9 cellular contexts compared by ENCODE assay signal in the genomic region with DNA sequence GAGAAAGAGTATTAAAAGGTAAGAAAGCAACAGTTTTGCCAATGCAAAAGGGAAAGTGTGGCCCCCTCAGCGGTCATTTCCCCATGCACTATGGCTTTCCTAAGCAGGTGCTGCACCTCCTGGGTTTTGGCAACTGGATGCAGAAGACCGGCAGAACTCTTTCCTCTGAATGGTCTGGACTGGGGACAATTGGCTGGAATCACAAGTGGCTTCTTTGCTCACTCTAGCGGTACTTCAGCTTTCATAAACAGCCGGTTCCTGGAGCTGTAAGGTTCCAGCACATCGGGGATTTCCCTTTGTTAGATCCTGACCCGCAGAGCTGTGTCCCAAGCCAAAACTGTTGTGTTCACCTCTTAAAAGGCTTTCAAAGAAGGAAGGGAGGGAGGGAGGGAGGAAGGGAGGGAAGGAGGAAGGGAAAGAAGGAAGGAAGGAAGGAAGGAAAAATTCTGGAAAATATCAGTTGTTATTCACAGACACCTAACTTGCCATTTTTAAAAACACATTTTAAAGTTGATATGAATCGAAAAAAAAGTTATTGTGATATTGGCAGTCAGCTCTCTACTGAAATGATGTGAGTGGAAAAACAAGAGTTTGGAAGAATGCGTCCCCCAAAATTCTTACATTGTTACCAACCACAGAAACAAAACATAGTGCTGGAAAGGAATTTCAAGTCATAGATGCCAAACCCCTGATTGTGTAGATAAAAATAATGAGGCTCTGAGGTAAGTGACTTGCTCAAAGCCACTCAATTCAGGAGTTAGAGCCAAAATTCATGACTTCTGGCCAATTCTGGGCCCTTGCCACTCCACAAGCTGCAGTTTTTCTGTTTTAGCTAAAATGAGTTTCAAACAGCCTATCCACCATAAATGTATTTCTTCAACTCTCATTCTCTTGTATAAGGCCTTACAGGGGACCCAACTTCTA.
DNase-seq lines count a peak whose midpoint lies in the region; TF ChIP-seq lines count a peak whose summit lies in the region.
"Had no signal": no experiment of that assay in that cellular context is flagged by ENCODE, and none has a peak within 500 bp of the region (broad histone marks: within the 10 kb centered on the region; RNA-seq: fewer than 3 reads in every experiment).

No MANE protein-coding gene starts in this region.

- 0 out of 2 replicates have a peak overlapping the region, but pooled peaks have one; percentile 14 for H3K4me3 ChIP-seq in MG63
- H3K4me3 ChIP-seq in endocrine pancreas (ENCODE audit: control insufficient read depth, insufficient read depth, low read length): peak overlapping the region; percentile 73

- H3K27ac Mint-ChIP-seq in activated naive CD4-positive, alpha-beta T cell treated with anti-CD3 and anti-CD28 coated beads, Interleukin-2, amount 10 ng/mL, durations not matched to agents 7 days and 5 days: no peak overlapping the region
- H3K27ac Mint-ChIP-seq: IgD-negative memory B cell had no signal

- DNase-seq in AG09319 (ENCODE audit: extremely low read depth, low read depth) (peak; percentile 61), MG63 (peak; percentile 80), mucosa of gallbladder (ENCODE audit: low spot score) (peak; percentile 32), erythroblast (lab: John Stamatoyannopoulos, UW) (no peak), T1000 (lab: John Stamatoyannopoulos, UW) (no peak)
- no peak for DNase-seq in activated T-cell treated with anti-CD3 and anti-CD28 coated beads, Interleukin-2, amount 50 U/mL, for 1 hour
- DNase-seq in activated naive CD4-positive, alpha-beta T cell treated with anti-CD3 and anti-CD28 coated beads, Interleukin-2, amount 10 ng/mL, durations not matched to agents 7 days and 5 days: no peak

- H3K27me3 ChIP-seq in MG63 (no peaks in the 10 kb centered on the region), endocrine pancreas (ENCODE audit: control insufficient read depth, insufficient read depth, low read length) (no peaks in the 10 kb centered on the region)

- no peaks in the 10 kb centered on the region for H3K9me3 Mint-ChIP-seq in activated naive CD4-positive, alpha-beta T cell treated with anti-CD3 and anti-CD28 coated beads, Interleukin-2, amount 10 ng/mL, durations not matched to agents 7 days and 5 days

- peaks cover 5% of the 10 kb centered on the region for H3K4me1 ChIP-seq in endocrine pancreas (ENCODE audit: control insufficient read depth, insufficient read depth, low read length)

- H3K36me3 ChIP-seq in MG63: no peaks in the 10 kb centered on the region
- H3K36me3 ChIP-seq in endocrine pancreas (ENCODE audit: control insufficient read depth, insufficient read depth, low read length): no peaks in the 10 kb centered on the region

- H3K9ac ChIP-seq in endocrine pancreas (ENCODE audit: control insufficient read depth, insufficient read depth, low read length): no peak overlapping the region

- no peaks in the 10 kb centered on the region for H3K4me1 Mint-ChIP-seq in activated naive CD4-positive, alpha-beta T cell treated with anti-CD3 and anti-CD28 coated beads, Interleukin-2, amount 10 ng/mL, durations not matched to agents 7 days and 5 days
- H3K4me1 Mint-ChIP-seq: IgD-negative memory B cell had no signal

- no peak overlapping the region for H3K4me3 Mint-ChIP-seq in activated naive CD4-positive, alpha-beta T cell treated with anti-CD3 and anti-CD28 coated beads, Interleukin-2, amount 10 ng/mL, durations not matched to agents 7 days and 5 days
- H3K4me3 Mint-ChIP-seq: IgD-negative memory B cell had no signal

- H3K27me3 Mint-ChIP-seq in activated naive CD4-positive, alpha-beta T cell treated with anti-CD3 and anti-CD28 coated beads, Interleukin-2, amount 10 ng/mL, durations not matched to agents 7 days and 5 days: peaks cover 4% of the 10 kb centered on the region

- H3K36me3 Mint-ChIP-seq in activated naive CD4-positive, alpha-beta T cell treated with anti-CD3 and anti-CD28 coated beads, Interleukin-2, amount 10 ng/mL, durations not matched to agents 7 days and 5 days: no peaks in the 10 kb centered on the region
- H3K36me3 Mint-ChIP-seq: IgD-negative memory B cell had no signal

- CTCF ChIA-PET in activated naive CD4-positive, alpha-beta T cell treated with anti-CD3 and anti-CD28 coated beads, Interleukin-2, amount 10 ng/mL, durations not matched to agents 7 days and 5 days (lab: Charles Lee): interaction anchor here (0.8 to 1.6 kb wide), 7 partner anchors 10 to 636 kb away, joined by 3 to 6 read pairs (median 3); no protein-coding TSS in a partner anchor

- TF ChIP-seq CTCF in AG09319 (IDR thresholded peaks at IDR 0.05; ENCODE audit: low read depth, low read length): no peak

- no peak for TF ChIP-seq POLR2A in erythroblast (IDR thresholded peaks at IDR 0.05; ENCODE audit: low read length)

- H3K9me3 ChIP-seq in MG63 (peaks cover 7% of the 10 kb centered on the region; the same call in 1 of the 2 replicates), endocrine pancreas (ENCODE audit: control insufficient read depth, low read length) (no peaks in the 10 kb centered on the region)

Comparison
In these comparisons a context has a peak if more than half of its experiments do, and no peak if none do; other contexts are left out.
1. DNase-seq: peak in AG09319 (single experiment), MG63 (single experiment) and mucosa of gallbladder (single experiment); none in activated T-cell treated with anti-CD3 and anti-CD28 coated beads, Interleukin-2, amount 50 U/mL, for 1 hour (single experiment), erythroblast (0 of 2), activated naive CD4-positive, alpha-beta T cell treated with anti-CD3 and anti-CD28 coated beads, Interleukin-2, amount 10 ng/mL, durations not matched to agents 7 days and 5 days (single experiment) and T1000 (single experiment).